In the genomic region with DNA sequence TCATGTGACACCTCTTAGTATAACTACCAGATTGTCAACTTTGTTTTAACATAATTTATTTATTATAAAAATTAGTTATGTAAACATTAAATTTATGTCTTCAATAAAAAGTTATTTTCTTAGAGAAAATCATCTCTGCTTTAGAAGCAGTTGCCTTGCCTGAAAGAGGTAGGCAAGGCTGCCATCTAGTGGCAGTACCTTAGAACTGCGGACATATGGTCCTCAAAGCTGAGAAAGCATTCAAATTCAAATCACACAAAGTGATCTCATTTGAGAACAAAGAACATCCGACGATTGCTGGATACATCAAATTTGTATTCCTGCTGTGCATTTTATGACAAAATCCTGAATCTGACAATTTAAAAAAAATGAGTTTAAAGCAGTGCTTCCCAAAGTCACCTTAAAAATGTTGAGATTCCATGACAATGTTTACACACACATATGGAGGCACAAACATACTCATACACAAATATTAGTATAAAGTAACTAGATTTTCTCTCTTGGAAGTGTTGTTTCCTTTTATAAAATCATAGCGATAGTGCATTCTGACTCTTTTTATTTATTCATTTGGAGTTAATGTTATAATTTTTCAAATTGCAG, we compare ENCODE assay signal across 8 cellular contexts.
DNase-seq lines count a peak whose midpoint lies in the region; ATAC-seq and TF ChIP-seq lines count a peak whose summit lies in the region.

No MANE protein-coding gene starts in this region.

- DNase-seq in GM10248 (ENCODE audit: extremely low spot score) (peak; percentile 37), IMR-90 (peak; percentile 55), SK-MEL-5 (ENCODE audit: low read depth, low spot score) (peak; percentile 67), body of pancreas (peak; percentile 66 to 79 (median 68)), inferior parietal cortex (ENCODE audit: extremely low spot score) (peak; percentile 96), NCI-H1694 (lab: John Stamatoyannopoulos, UW) (no peak)
- peak; percentile 15 to 32 (median 27) for DNase-seq in stimulated activated CD4-positive, alpha-beta T cell treated with anti-CD3 and anti-CD28 coated beads, Interleukin-12 subunit alpha, Interleukin-12 subunit beta, amount 100 ng/mL, for 48 hours (ENCODE audit: low read depth in 2 of 3, low spot score in 1 of 3)

- no peak overlapping the region for H2BK5ac ChIP-seq in IMR-90 (ENCODE audit: low read depth, low read length, poor library complexity, severe bottlenecking)

- no peak overlapping the region for H3K4me2 ChIP-seq in IMR-90 (ENCODE audit: low read depth, low read length)

- H2BK15ac ChIP-seq in IMR-90 (ENCODE audit: low read depth, low read length) = no peak overlapping the region

- H2BK120ac ChIP-seq in IMR-90 (ENCODE audit: low read depth, low read length) = no peak overlapping the region

- in situ Hi-C loops in IMR-90 (cut with MboI; ENCODE audit: low sequenced_read_pairs) = no loop called here
- in situ Hi-C loops in SK-MEL-5 (cut with HindIII; ENCODE audit: low pct_unique_long_range_greater_than_20kb, low sequenced_read_pairs) = no loop called here

- no peaks in the 10 kb centered on the region for H3K4me1 ChIP-seq in IMR-90 (ENCODE audit: control insufficient read depth, insufficient read depth, low read length)
- peaks cover 6% of the 10 kb centered on the region for H3K4me1 ChIP-seq in body of pancreas

- TF ChIP-seq RAD21 in IMR-90 (IDR thresholded peaks at IDR 0.05; ENCODE audit: low read length) = peak; percentile 76

- H3K79me1 ChIP-seq in IMR-90 (ENCODE audit: low read depth in 1 of 2, low read length in 2 of 2) = no peaks in the 10 kb centered on the region

- H4K20me1 ChIP-seq in IMR-90 (ENCODE audit: insufficient read depth, low read length) = no peaks in the 10 kb centered on the region

- intact Hi-C loops in IMR-90 (cut with micrococcal nuclease) = no loop called here
- intact Hi-C loops in body of pancreas (cut with DNase I) = no loop called here

- POLR2A ChIA-PET in GM10248 (lab: Yijun Ruan, JAX) = no interaction called here
- POLR2A ChIA-PET in IMR-90 (lab: Charles Lee; ENCODE audit: unreplicated experiment) = no interaction called here

- H4K8ac ChIP-seq in IMR-90 (ENCODE audit: low read depth in 2 of 2, low read length in 2 of 2) = no peak overlapping the region

- H3K27ac ChIP-seq in IMR-90 (ENCODE audit: insufficient read depth, low read length) = no peak overlapping the region
- no peak overlapping the region for H3K27ac ChIP-seq in body of pancreas

- no TSS peak for BruUV-seq in IMR-90 (replicated peaks; lab: Mats Ljungman, UMichigan)

- no peaks in the 10 kb centered on the region for H3K27me3 ChIP-seq in IMR-90 (ENCODE audit: control insufficient read depth, insufficient read depth, low read length)
- H3K27me3 ChIP-seq in body of pancreas = no peaks in the 10 kb centered on the region

- no peak overlapping the region for H3K14ac ChIP-seq in IMR-90 (replicated peaks; ENCODE audit: low read depth, low read length)

- no peaks in the 10 kb centered on the region for H3K9me1 ChIP-seq in IMR-90 (ENCODE audit: insufficient read depth, low read length)

- dilution Hi-C loops in IMR-90 (cut with HindIII; ENCODE audit: low sequenced_read_pairs, unreplicated experiment) = no loop called here

- H4K5ac ChIP-seq in IMR-90 (ENCODE audit: low read depth, low read length) = no peak overlapping the region

- H4K91ac ChIP-seq in IMR-90 (ENCODE audit: insufficient read depth, low read depth, low read length) = no peak overlapping the region

- CTCF ChIA-PET in GM10248 (lab: Yijun Ruan, JAX) (interaction anchor here (1.0 to 6.2 kb wide), 6 partner anchors 9 to 1028 kb away, joined by 3 to 56 read pairs (median 10); no protein-coding TSS in a partner anchor), IMR-90 (lab: Yijun Ruan, JAX) (interaction anchor here (0.8 to 1.0 kb wide), 2 partner anchors 9 to 20 kb away, joined by 3 to 4 read pairs; no protein-coding TSS in a partner anchor)

- TF ChIP-seq POLR2A in IMR-90 (IDR thresholded peaks at IDR 0.05; ENCODE audit: low read depth, low read length) = no peak
- no peak for TF ChIP-seq POLR2A in body of pancreas (IDR thresholded peaks at IDR 0.05)

- no peak overlapping the region for H2AK5ac ChIP-seq in IMR-90 (ENCODE audit: low read depth, low read length)

- ATAC-seq in GM21529 (IDR thresholded peaks at IDR 0.05; ENCODE audit: unreplicated experiment) = peak; percentile 89
- ATAC-seq in IMR-90 (ENCODE audit: low read depth) = peak; percentile 75; the same call in 1 of the 2 replicates
- ATAC-seq in body of pancreas = peak; percentile 59

- H3K23ac ChIP-seq in IMR-90 (ENCODE audit: low read depth, low read length) = no peak overlapping the region

- H2AFZ ChIP-seq in IMR-90 (replicated peaks; ENCODE audit: low read length, poor library complexity) = no peak overlapping the region

- no peak overlapping the region for H2AK9ac ChIP-seq in IMR-90 (replicated peaks; ENCODE audit: low read depth, low read length, poor library complexity)

- no peak overlapping the region for H3K4me3 ChIP-seq in IMR-90 (ENCODE audit: insufficient read depth, low read depth, low read length)
- no peak overlapping the region for H3K4me3 ChIP-seq in body of pancreas

- H3K18ac ChIP-seq in IMR-90 (ENCODE audit: low read depth, low read length) = no peak overlapping the region

- H3K9me3 ChIP-seq in IMR-90 (ENCODE audit: control insufficient read depth, insufficient read depth, low read length) (no peaks in the 10 kb centered on the region), body of pancreas (no peaks in the 10 kb centered on the region)

- H3K56ac ChIP-seq in IMR-90 (ENCODE audit: extremely low read depth, insufficient read depth, low read length) = no peak overlapping the region

- WGBS in IMR-90 (ENCODE audit: extremely low coverage in 2 of 2, insufficient read length in 1 of 2), 2 experiments = no CpG with 5 or more reads among the region's 4 CpGs
- WGBS in body of pancreas, 2 donors = 10 to 12% methylated on average over 4 of the region's 4 CpGs

- H3K4ac ChIP-seq in IMR-90 (ENCODE audit: low read depth, low read length) = no peak overlapping the region

- no peak overlapping the region for H3K9ac ChIP-seq in IMR-90 (ENCODE audit: low read depth, low read length)

- H3K36me3 ChIP-seq in IMR-90 (ENCODE audit: control insufficient read depth, insufficient read depth, low read length) = no peaks in the 10 kb centered on the region
- H3K36me3 ChIP-seq in body of pancreas (replicated peaks in 1 of 2; ENCODE audit: insufficient read depth in 1 of 2, low read depth in 2 of 2) = no peaks in the 10 kb centered on the region

- no peak overlapping the region for H2BK20ac ChIP-seq in IMR-90 (ENCODE audit: low read depth, low read length)

- TF ChIP-seq CTCF in GM10248 (IDR thresholded peaks at IDR 0.05; ENCODE audit: control extremely low read depth, extremely low read depth, low read depth, missing control alignments) = peak; percentile 84
- peak; percentile 79 for TF ChIP-seq CTCF in IMR-90 (conservative IDR thresholded peaks at IDR 0.05; ENCODE audit: low read depth, low read length)
- peak; percentile 65 to 90 (median 80) for TF ChIP-seq CTCF in body of pancreas (IDR thresholded peaks at IDR 0.05)

TF ChIP-seq in IMR-90, 13 proteins besides CTCF, POLR2A, EP300 and RAD21:
- TF ChIP-seq RCOR1 (IDR thresholded peaks at IDR 0.05; ENCODE audit: insufficient replicate concordance, low read length) (no peak), SMC3 (IDR thresholded peaks at IDR 0.05; ENCODE audit: low read depth, low read length) (peak; percentile 43; the same call in 1 of the 2 replicates)
